In genomic region chr2:201490291-201490690, GRCh38 we compare ENCODE assay signal across 27 cellular contexts.
"Had no signal": no experiment of that assay in that cellular context is flagged by ENCODE, and none has a peak within 500 bp of the region (broad histone marks: within the 10 kb centered on the region; RNA-seq: fewer than 3 reads in every experiment).

No MANE protein-coding gene starts in this region.

- H3K27me3 ChIP-seq: ascending aorta, breast epithelium, colonic mucosa, esophagus squamous epithelium, gastroesophageal sphincter had no signal

- H3K36me3 ChIP-seq: ascending aorta, breast epithelium, cardiac muscle cell, colonic mucosa, esophagus squamous epithelium, gastroesophageal sphincter had no signal

- H3K4me3 ChIP-seq: ascending aorta, breast epithelium, cardiac muscle cell, colonic mucosa, esophagus squamous epithelium, gastroesophageal sphincter had no signal

- ATAC-seq: activated CD4-positive, alpha-beta T cell treated with anti-CD3 and anti-CD28 coated beads for 36 hours; activated CD8-positive, alpha-beta T cell treated with anti-CD3 and anti-CD28 coated beads, Interleukin-2, amount 10 ng/mL, durations not matched to agents 7 days and 5 days; activated naive CD4-positive, alpha-beta T cell treated with anti-CD3 and anti-CD28 coated beads, Interleukin-2, amount 50 U/mL, for 72 hours; activated T-cell treated with anti-CD3 and anti-CD28 coated beads, Interleukin-2, amount 50 U/mL, for 72 hours; gastroesophageal sphincter had no signal

- H3K4me1 ChIP-seq: ascending aorta, breast epithelium, colonic mucosa, esophagus squamous epithelium, gastroesophageal sphincter had no signal

- H3K9me3 ChIP-seq: ascending aorta, breast epithelium, colonic mucosa, esophagus squamous epithelium, gastroesophageal sphincter had no signal

- DNase-seq: activated CD4-positive, alpha-beta memory T cell treated with anti-CD3 and anti-CD28 coated beads for 36 hours; activated CD4-positive, alpha-beta T cell treated with anti-CD3 and anti-CD28 coated beads for 36 hours; activated CD4-positive, alpha-beta T cell treated with anti-CD3 and anti-CD28 coated beads, Interleukin-2, amount 10 ng/mL, durations not matched to agents 24 days and 14 days; activated CD4-positive, CD25-positive, alpha-beta regulatory T cell; activated CD4-positive, CD25-positive, alpha-beta regulatory T cell treated with anti-CD3 and anti-CD28 coated beads, Interleukin-2, amount 50 U/mL, for 72 hours; activated CD8-positive, alpha-beta memory T cell treated with anti-CD3 and anti-CD28 coated beads, Interleukin-2, amount 50 U/mL, for 48 hours; activated CD8-positive, alpha-beta T cell treated with anti-CD3 and anti-CD28 coated beads, Interleukin-2, amount 10 ng/mL, durations not matched to agents 7 days and 5 days; activated gamma-delta T cell; activated naive CD4-positive, alpha-beta T cell; activated naive CD4-positive, alpha-beta T cell treated with anti-CD3 and anti-CD28 coated beads, Interleukin-2, amount 10 ng/mL, durations not matched to agents 7 days and 5 days; activated naive CD8-positive, alpha-beta T cell treated with anti-CD3 and anti-CD28 coated beads, Interleukin-2, amount 10 ng/mL, durations not matched to agents 7 days and 5 days; activated T-cell treated with anti-CD3 and anti-CD28 coated beads for 4 hours; activated T-cell treated with anti-CD3 and anti-CD28 coated beads, Interleukin-2, amount 50 U/mL, for 24 hours; activated T-cell treated with anti-CD3 and anti-CD28 coated beads, Interleukin-2, amount 50 U/mL, for 72 hours; central memory CD4-positive, alpha-beta T cell; cerebellar nuclear complex; colonic mucosa; effector CD8-positive, alpha-beta T cell; esophagus squamous epithelium; foreskin melanocyte; T-helper 2 cell had no signal

- H3K27ac ChIP-seq: ascending aorta, breast epithelium, cardiac muscle cell, colonic mucosa, epithelial cell of prostate, esophagus squamous epithelium, gastroesophageal sphincter had no signal
